ENCODE assay signal across 10 cellular contexts in genomic region chr16:64440421-64440831, GRCh38.
DNase-seq lines count a peak whose midpoint lies in the region; ATAC-seq, FAIRE-seq and TF ChIP-seq lines count a peak whose summit lies in the region.
"Had no signal": no experiment of that assay in that cellular context is flagged by ENCODE, and none has a peak within 500 bp of the region (broad histone marks: within the 10 kb centered on the region; RNA-seq: fewer than 3 reads in every experiment).

No MANE protein-coding gene starts in this region.

- H3K27ac ChIP-seq in thoracic aorta, result no peak overlapping the region

- peak; percentile 77 for ATAC-seq in thoracic aorta (ENCODE audit: insufficient number of reproducible peaks, low FRiP score, low read depth)
- no peak for ATAC-seq in effector memory CD8-positive, alpha-beta T cell (replicated peaks)

- TF ChIP-seq CTCF in thoracic aorta (IDR thresholded peaks at IDR 0.05), result no peak

- H3K36me3 ChIP-seq in thoracic aorta, result no peaks in the 10 kb centered on the region

- DNase-seq in NCI-H748 (lab: John Stamatoyannopoulos, UW; ENCODE audit: unreplicated experiment), result peak; percentile 21
- DNase-seq in NCI-H748 treated with DMSO at 0.1 percent for 48 hours (lab: John Stamatoyannopoulos, UW), result no peak
- peak; percentile 21 for DNase-seq in SW480 (ENCODE audit: low spot score)
- DNase-seq in hepatic stellate cell (ENCODE audit: low spot score), result peak; percentile 57
- DNase-seq in thoracic aorta (ENCODE audit: low spot score), result no peak
- DNase-seq in effector memory CD8-positive, alpha-beta T cell, result no peak
- no peak for DNase-seq in HTR-8/SVneo (ENCODE audit: insufficient read length, low spot score)
- DNase-seq in SIG-M5 treated with dmso at 0.1 percent for 504 hours (lab: John Stamatoyannopoulos, UW; ENCODE audit: unreplicated experiment), result no peak
- DNase-seq: NCI-H187 had no signal

- H3K4me1 Mint-ChIP-seq in effector memory CD8-positive, alpha-beta T cell (ENCODE audit: low read depth in 2 of 2), result no peaks in the 10 kb centered on the region

- H3K36me3 Mint-ChIP-seq in effector memory CD8-positive, alpha-beta T cell (ENCODE audit: insufficient read depth), result no peaks in the 10 kb centered on the region

- peaks cover 7 to 13% of the 10 kb centered on the region in 2 donors for H3K9me3 Mint-ChIP-seq in effector memory CD8-positive, alpha-beta T cell

- H3K27ac Mint-ChIP-seq in effector memory CD8-positive, alpha-beta T cell, result no peak overlapping the region
- H3K27ac Mint-ChIP-seq: T-helper 1 cell treated with Interleukin-12 subunit alpha and Interleukin-12 subunit beta and Interleukin-4 antibody, amounts not matched to agents 30 μg/mL and 1 μg/mL, for 36 hours had no signal

- no peak for FAIRE-seq in HTR-8/SVneo (lab: Jason Lieb, UNC)

- H3K4me3 ChIP-seq in thoracic aorta, result no peak overlapping the region

- H3K27me3 ChIP-seq in thoracic aorta (replicated peaks; ENCODE audit: insufficient read depth), result no peaks in the 10 kb centered on the region

- H3K4me1 ChIP-seq in thoracic aorta (ENCODE audit: control insufficient read depth in 1 of 2, low read depth in 2 of 2), result peaks cover 2 to 10% of the 10 kb centered on the region in 2 donors

- no peak overlapping the region for H3K4me3 Mint-ChIP-seq in effector memory CD8-positive, alpha-beta T cell
- H3K4me3 Mint-ChIP-seq: T-helper 1 cell treated with Interleukin-12 subunit alpha and Interleukin-12 subunit beta and Interleukin-4 antibody, amounts not matched to agents 30 μg/mL and 1 μg/mL, for 36 hours had no signal

- no peaks in the 10 kb centered on the region for H3K9me3 ChIP-seq in thoracic aorta

- no peaks in the 10 kb centered on the region for H3K27me3 Mint-ChIP-seq in effector memory CD8-positive, alpha-beta T cell

Comparison
In these comparisons a context has a peak if more than half of its experiments do, and no peak if none do; other contexts are left out.
1. DNase-seq: peak in NCI-H748 (single experiment), SW480 (single experiment) and hepatic stellate cell (single experiment); none in NCI-H748 treated with DMSO at 0.1 percent for 48 hours (single experiment), thoracic aorta (single experiment), effector memory CD8-positive, alpha-beta T cell (0 of 3), HTR-8/SVneo (single experiment) and SIG-M5 treated with dmso at 0.1 percent for 504 hours (single experiment).